12 cellular contexts compared by ENCODE assay signal in the genomic region with DNA sequence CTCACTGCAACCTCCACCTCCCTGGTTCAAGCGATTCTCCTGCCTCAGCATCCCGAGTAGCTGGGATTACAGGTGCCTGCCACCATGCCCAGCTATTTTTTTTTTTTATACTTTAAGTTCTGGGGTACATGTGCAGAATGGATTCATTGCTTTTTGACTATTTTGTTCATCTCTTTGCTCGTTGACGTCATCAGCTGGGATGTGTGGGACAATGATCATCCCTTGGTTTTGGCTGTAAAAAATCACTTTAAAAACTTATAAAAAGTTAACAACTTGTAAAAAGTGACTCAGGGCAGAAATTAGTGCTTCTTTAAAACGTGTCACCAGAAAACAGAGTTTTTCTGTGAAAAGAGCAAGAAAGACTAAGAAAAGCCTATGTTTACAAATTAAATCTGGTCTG. TPM values are rescaled to one million over a fixed set of nuclear protein-coding genes. Genes with fewer than 3 reads are reported as not detected.
"Had no signal": no experiment of that assay in that cellular context is flagged by ENCODE, and none has a peak within 500 bp of the region (broad histone marks: within the 10 kb centered on the region; RNA-seq: fewer than 3 reads in every experiment).

No MANE protein-coding gene starts in this region.

- ATAC-seq: GM23338, HCT116 had no signal

- FAIRE-seq: H1, H54 had no signal

- H3K9me3 ChIP-seq: HAP-1 had no signal

- H2AFZ ChIP-seq: GM23248, GM23338 had no signal

- H3K36me3 ChIP-seq: HAP-1 had no signal

- H3K9ac ChIP-seq: GM23248 had no signal

- H3K4me2 ChIP-seq: GM23338 had no signal

- H3K4me3 ChIP-seq: GM23248, GM23338, HAP-1 had no signal

- DNase-seq: GM23248, GOT3, H7, H9, HCEC 1CT, HFFc6 had no signal

- H3K27ac ChIP-seq: GM23248 had no signal

RNA-seq across cellular contexts. Expression of a gene that starts 37.8 kb away (rescaled TPM):
- total RNA-seq: GM23248 had no signal

RNA-seq across cellular contexts. Expression of a gene that starts 38.5 kb away (rescaled TPM):
- total RNA-seq: GM23248, GM23338, H1, H4, H9, HFFc6 had no signal
- polyA plus RNA-seq: GM23248, H1 had no signal
